ENCODE assay signal across 11 cellular contexts in the genomic region with DNA sequence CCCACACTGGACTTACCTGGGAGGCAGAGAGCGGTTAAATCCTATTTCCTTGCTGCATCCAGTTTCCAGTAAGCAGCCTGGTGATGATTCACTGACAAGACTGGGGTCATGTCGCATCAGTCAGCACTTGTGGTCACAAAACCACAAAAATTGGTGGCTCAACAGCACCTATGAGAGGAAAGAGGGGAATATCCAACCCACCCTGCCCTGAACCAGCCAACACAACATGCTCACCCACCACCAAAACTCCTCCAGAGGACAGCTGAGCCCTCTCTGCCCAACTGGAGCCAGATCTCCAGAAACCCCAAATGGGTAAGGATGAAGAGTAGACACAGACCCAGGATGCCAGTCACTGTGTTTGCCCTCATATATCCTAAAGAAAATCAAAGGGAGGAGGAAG.
A peak's percentile ranks its signal among the peaks of the same experiment; 100 is the strongest.
DNase-seq lines count a peak whose midpoint lies in the region; ATAC-seq and TF ChIP-seq lines count a peak whose summit lies in the region.
"Had no signal": no experiment of that assay in that cellular context is flagged by ENCODE, and none has a peak within 500 bp of the region (broad histone marks: within the 10 kb centered on the region; RNA-seq: fewer than 3 reads in every experiment).

No MANE protein-coding gene starts in this region.

- H3K4me1 ChIP-seq in esophagus squamous epithelium (peaks cover 40 to 100% (median 68%) of the 10 kb centered on the region in 3 donors), stomach smooth muscle (ENCODE audit: control insufficient read depth, insufficient read depth, low read length) (peaks cover 95% of the 10 kb centered on the region)

- H3K27ac ChIP-seq in esophagus squamous epithelium (peak overlapping the region in 3 of 4 donors; percentile 39 to 90 (median 47)), stomach smooth muscle (ENCODE audit: low read length) (peak overlapping the region; percentile 58)
- H3K27ac ChIP-seq: A549, SK-N-MC had no signal

- TF ChIP-seq CTCF in esophagus squamous epithelium (IDR thresholded peaks at IDR 0.05): no peak

- intact Hi-C loops in esophagus squamous epithelium (cut with DNase I): no loop called here

- no peaks in the 10 kb centered on the region for H3K27me3 ChIP-seq in esophagus squamous epithelium
- H3K27me3 ChIP-seq in stomach smooth muscle (ENCODE audit: control insufficient read depth in 1 of 2, insufficient read depth in 2 of 2, low read length in 2 of 2): no peaks in the 10 kb centered on the region

- H3K9ac ChIP-seq in stomach smooth muscle (ENCODE audit: low read length in 2 of 2): peak overlapping the region in 1 of 2 donors; percentile 24

- H3K4me3 ChIP-seq in esophagus squamous epithelium (peak overlapping the region in 1 of 4 donors; percentile 7), stomach smooth muscle (ENCODE audit: low read length in 2 of 2) (peak overlapping the region in 1 of 2 donors; percentile 61)
- H3K4me3 ChIP-seq: A549, SK-N-MC had no signal

- DNase-seq in SKM-1 treated with dmso at 0.1 percent for 144 hours (lab: John Stamatoyannopoulos, UW; ENCODE audit: unreplicated experiment): peak; percentile 27
- no peak for DNase-seq in SKM-1 (lab: John Stamatoyannopoulos, UW; ENCODE audit: unreplicated experiment)
- no peak for DNase-seq in esophagus squamous epithelium (lab: John Stamatoyannopoulos, UW)
- no peak for DNase-seq in DMS 273 treated with DMSO at 0.1 percent for 48 hours (lab: John Stamatoyannopoulos, UW)
- DNase-seq: midbrain had no signal

- no peak for TF ChIP-seq POLR2A in esophagus squamous epithelium (IDR thresholded peaks at IDR 0.05)

- WGBS in esophagus squamous epithelium, 2 donors: 54 to 60% methylated on average over 2 of the region's 2 CpGs

- H3K9me3 ChIP-seq in esophagus squamous epithelium (no peaks in the 10 kb centered on the region), stomach smooth muscle (ENCODE audit: control insufficient read depth in 2 of 2, low read length in 2 of 2) (no peaks in the 10 kb centered on the region)
- H3K9me3 ChIP-seq: A549 had no signal

- ATAC-seq in activated CD4-positive, CD25-positive, alpha-beta regulatory T cell treated with anti-CD3 and anti-CD28 coated beads, Interleukin-2, amount 50 U/mL, for 24 hours: peak; percentile 87 to 90
- ATAC-seq in HG02642 (IDR thresholded peaks at IDR 0.05; ENCODE audit: poor library complexity, unreplicated experiment) (no peak), HG03469 (IDR thresholded peaks at IDR 0.05; ENCODE audit: unreplicated experiment) (no peak)
- ATAC-seq: A549 had no signal

- H3K36me3 ChIP-seq in esophagus squamous epithelium: peaks cover 25 to 100% (median 35%) of the 10 kb centered on the region in 3 donors
- peaks cover 70 to 76% of the 10 kb centered on the region in 2 donors for H3K36me3 ChIP-seq in stomach smooth muscle (ENCODE audit: control insufficient read depth in 2 of 2, insufficient read depth in 2 of 2, low read length in 2 of 2)

Comparison
In these comparisons a context has a peak if more than half of its experiments do, and no peak if none do; other contexts are left out.
1. ATAC-seq: peak in activated CD4-positive, CD25-positive, alpha-beta regulatory T cell treated with anti-CD3 and anti-CD28 coated beads, Interleukin-2, amount 50 U/mL, for 24 hours (2 of 2); none in HG02642 (single experiment) and HG03469 (single experiment).